Comparison of ENCODE assay signal across 17 cellular contexts in the genomic region with DNA sequence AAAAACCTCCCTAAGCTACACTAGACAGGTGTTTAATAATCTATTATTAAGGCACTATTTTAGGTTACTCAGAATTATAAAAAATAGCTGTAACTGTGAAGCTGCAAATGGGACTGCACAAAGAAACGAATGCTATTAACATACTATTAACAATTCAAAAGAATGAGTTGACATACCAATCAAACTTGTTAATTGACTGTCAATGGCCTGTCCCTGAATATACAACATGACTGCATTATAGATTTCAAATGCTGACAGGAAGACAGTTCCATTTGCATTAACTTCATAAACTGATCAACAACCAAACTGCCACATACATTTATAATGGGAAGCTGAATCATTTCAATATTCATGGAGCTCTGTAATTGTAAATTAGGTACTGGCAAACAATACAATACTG.
DNase-seq lines count a peak whose midpoint lies in the region; ATAC-seq and TF ChIP-seq lines count a peak whose summit lies in the region.
"Had no signal": no experiment of that assay in that cellular context is flagged by ENCODE, and none has a peak within 500 bp of the region (broad histone marks: within the 10 kb centered on the region; RNA-seq: fewer than 3 reads in every experiment).

No MANE protein-coding gene starts in this region.

- POLR2A ChIA-PET in WTC11 (lab: Charles Lee), result interaction anchor here (0.6 kb wide), 1 partner anchor 202 kb away, joined by 4 read pairs; no protein-coding TSS in a partner anchor

- DNase-seq in NCI-H526 treated with DMSO at 0.1 percent for 48 hours (lab: John Stamatoyannopoulos, UW), result peak; percentile 29
- DNase-seq in NCI-H526 (lab: John Stamatoyannopoulos, UW), result no peak
- DNase-seq in WTC11 (ENCODE audit: low spot score), result no peak
- no peak for DNase-seq in HUDEP-2 (lab: John Stamatoyannopoulos, UW; ENCODE audit: unreplicated experiment in 76 of 76)
- no peak for DNase-seq in activated CD8-positive, alpha-beta memory T cell treated with anti-CD3 and anti-CD28 coated beads, Interleukin-2, amount 50 U/mL, for 4 hours
- DNase-seq in esophagus squamous epithelium (lab: John Stamatoyannopoulos, UW), result no peak
- DNase-seq: CD4-positive, CD25-positive, alpha-beta regulatory T cell; DMS53; GOT3; HCEC 1CT; HFFc6 had no signal

- no peaks in the 10 kb centered on the region for H3K9me3 ChIP-seq in iPS-20b (ENCODE audit: insufficient read depth, low read depth, low read length)
- H3K9me3 ChIP-seq in esophagus squamous epithelium, result no peaks in the 10 kb centered on the region
- H3K9me3 ChIP-seq: BLaER1 treated with 17β-estradiol and CSF1 and Interleukin-3, amounts not matched to agents 10 nM and 100 nM had no signal

- H3K36me3 Mint-ChIP-seq in WTC11, result no peaks in the 10 kb centered on the region
- H3K36me3 Mint-ChIP-seq: CD4-positive, CD25-positive, alpha-beta regulatory T cell had no signal

- CTCF ChIA-PET in WTC11 (lab: Charles Lee), result interaction anchor here (1.2 to 1.8 kb wide), 2 partner anchors 190 to 235 kb away, joined by 4 to 6 read pairs; no protein-coding TSS in a partner anchor

- 72 to 83% methylated on average over 1 of the region's 1 CpG for WGBS in esophagus squamous epithelium, 2 donors

- intact Hi-C loops in esophagus squamous epithelium (cut with DNase I), result no loop called here

- no peaks in the 10 kb centered on the region for H3K27me3 ChIP-seq in iPS-20b (ENCODE audit: insufficient read depth, low read length)
- no peaks in the 10 kb centered on the region for H3K27me3 ChIP-seq in esophagus squamous epithelium
- H3K27me3 ChIP-seq: BLaER1 treated with 17β-estradiol and CSF1 and Interleukin-3, amounts not matched to agents 10 nM and 100 nM had no signal

- H3K4me1 Mint-ChIP-seq in WTC11, result peaks cover 68% of the 10 kb centered on the region
- H3K4me1 Mint-ChIP-seq: CD4-positive, CD25-positive, alpha-beta regulatory T cell had no signal

- ATAC-seq in WTC11, result peak; percentile 23; the same call in 1 of the 2 replicates
- ATAC-seq: HepG2 had no signal

- H3K9me3 Mint-ChIP-seq in WTC11, result no peaks in the 10 kb centered on the region
- H3K9me3 Mint-ChIP-seq: HFFc6 had no signal

- H3K9ac ChIP-seq in iPS-20b (ENCODE audit: low read depth, low read length), result peak overlapping the region; percentile 46; the same call in 1 of the 2 replicates
- H3K9ac ChIP-seq: BLaER1 treated with 17β-estradiol and CSF1 and Interleukin-3, amounts not matched to agents 10 nM and 100 nM; KMS-11 had no signal

- peak overlapping the region; percentile 98 for H3K27ac Mint-ChIP-seq in WTC11
- H3K27ac Mint-ChIP-seq: HFFc6 had no signal

- H3K36me3 ChIP-seq in iPS-20b (ENCODE audit: insufficient read depth, low read depth, low read length), result no peaks in the 10 kb centered on the region
- H3K36me3 ChIP-seq in esophagus squamous epithelium, result no peaks in the 10 kb centered on the region
- H3K36me3 ChIP-seq: BLaER1 treated with 17β-estradiol and CSF1 and Interleukin-3, amounts not matched to agents 10 nM and 100 nM had no signal

- peak overlapping the region; percentile 56 for H3K4me3 Mint-ChIP-seq in WTC11
- H3K4me3 Mint-ChIP-seq: CD4-positive, CD25-positive, alpha-beta regulatory T cell; HFFc6 had no signal

- H3K4me1 ChIP-seq in iPS-20b (ENCODE audit: insufficient read depth, low read length), result peaks cover 37% of the 10 kb centered on the region
- H3K4me1 ChIP-seq in esophagus squamous epithelium, result no peaks in the 10 kb centered on the region
- H3K4me1 ChIP-seq: BLaER1 treated with 17β-estradiol and CSF1 and Interleukin-3, amounts not matched to agents 10 nM and 100 nM had no signal

- no peaks in the 10 kb centered on the region for H3K27me3 Mint-ChIP-seq in WTC11 (ENCODE audit: low read depth)
- H3K27me3 Mint-ChIP-seq: CD4-positive, CD25-positive, alpha-beta regulatory T cell had no signal

- H3K4me3 ChIP-seq in iPS-20b (ENCODE audit: low read length) (peak overlapping the region; percentile 44; the same call in 1 of the 2 replicates), esophagus squamous epithelium (no peak overlapping the region)
- H3K4me3 ChIP-seq: BLaER1 treated with 17β-estradiol and CSF1 and Interleukin-3, amounts not matched to agents 10 nM and 100 nM had no signal

- TF ChIP-seq CTCF in WTC11 (IDR thresholded peaks at IDR 0.05) (no peak), esophagus squamous epithelium (IDR thresholded peaks at IDR 0.05) (no peak)

- H3K27ac ChIP-seq in iPS-20b (ENCODE audit: low read length) (peak overlapping the region; percentile 46), esophagus squamous epithelium (no peak overlapping the region)
- H3K27ac ChIP-seq: 22Rv1; BLaER1 treated with 17β-estradiol and CSF1 and Interleukin-3, amounts not matched to agents 10 nM and 100 nM; HL-60; KMS-11 had no signal

- TF ChIP-seq POLR2A in esophagus squamous epithelium (IDR thresholded peaks at IDR 0.05), result no peak

TF ChIP-seq in WTC11, 78 proteins besides CTCF, POLR2A, EP300 and RAD21:
- TF ChIP-seq GTF2I (CRISPR knock-in tag; conservative IDR thresholded peaks at IDR 0.05) (no peak), TEAD1 (CRISPR knock-in tag; IDR thresholded peaks at IDR 0.05) (0 out of 2 replicates have a peak, but pooled peaks have one; percentile 26)
- TF ChIP-seq, protein P1, sequence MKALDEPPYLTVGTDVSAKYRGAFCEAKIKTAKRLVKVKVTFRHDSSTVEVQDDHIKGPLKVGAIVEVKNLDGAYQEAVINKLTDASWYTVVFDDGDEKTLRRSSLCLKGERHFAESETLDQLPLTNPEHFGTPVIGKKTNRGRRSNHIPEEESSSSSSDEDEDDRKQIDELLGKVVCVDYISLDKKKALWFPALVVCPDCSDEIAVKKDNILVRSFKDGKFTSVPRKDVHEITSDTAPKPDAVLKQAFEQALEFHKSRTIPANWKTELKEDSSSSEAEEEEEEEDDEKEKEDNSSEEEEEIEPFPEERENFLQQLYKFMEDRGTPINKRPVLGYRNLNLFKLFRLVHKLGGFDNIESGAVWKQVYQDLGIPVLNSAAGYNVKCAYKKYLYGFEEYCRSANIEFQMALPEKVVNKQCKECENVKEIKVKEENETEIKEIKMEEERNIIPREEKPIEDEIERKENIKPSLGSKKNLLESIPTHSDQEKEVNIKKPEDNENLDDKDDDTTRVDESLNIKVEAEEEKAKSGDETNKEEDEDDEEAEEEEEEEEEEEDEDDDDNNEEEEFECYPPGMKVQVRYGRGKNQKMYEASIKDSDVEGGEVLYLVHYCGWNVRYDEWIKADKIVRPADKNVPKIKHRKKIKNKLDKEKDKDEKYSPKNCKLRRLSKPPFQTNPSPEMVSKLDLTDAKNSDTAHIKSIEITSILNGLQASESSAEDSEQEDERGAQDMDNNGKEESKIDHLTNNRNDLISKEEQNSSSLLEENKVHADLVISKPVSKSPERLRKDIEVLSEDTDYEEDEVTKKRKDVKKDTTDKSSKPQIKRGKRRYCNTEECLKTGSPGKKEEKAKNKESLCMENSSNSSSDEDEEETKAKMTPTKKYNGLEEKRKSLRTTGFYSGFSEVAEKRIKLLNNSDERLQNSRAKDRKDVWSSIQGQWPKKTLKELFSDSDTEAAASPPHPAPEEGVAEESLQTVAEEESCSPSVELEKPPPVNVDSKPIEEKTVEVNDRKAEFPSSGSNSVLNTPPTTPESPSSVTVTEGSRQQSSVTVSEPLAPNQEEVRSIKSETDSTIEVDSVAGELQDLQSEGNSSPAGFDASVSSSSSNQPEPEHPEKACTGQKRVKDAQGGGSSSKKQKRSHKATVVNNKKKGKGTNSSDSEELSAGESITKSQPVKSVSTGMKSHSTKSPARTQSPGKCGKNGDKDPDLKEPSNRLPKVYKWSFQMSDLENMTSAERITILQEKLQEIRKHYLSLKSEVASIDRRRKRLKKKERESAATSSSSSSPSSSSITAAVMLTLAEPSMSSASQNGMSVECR (CRISPR knock-in tag; IDR thresholded peaks at IDR 0.05; ENCODE audit: borderline replicate concordance), result 0 out of 2 replicates have a peak, but pooled peaks have one; percentile 32
